ENCODE assay signal across 15 cellular contexts in the genomic region with DNA sequence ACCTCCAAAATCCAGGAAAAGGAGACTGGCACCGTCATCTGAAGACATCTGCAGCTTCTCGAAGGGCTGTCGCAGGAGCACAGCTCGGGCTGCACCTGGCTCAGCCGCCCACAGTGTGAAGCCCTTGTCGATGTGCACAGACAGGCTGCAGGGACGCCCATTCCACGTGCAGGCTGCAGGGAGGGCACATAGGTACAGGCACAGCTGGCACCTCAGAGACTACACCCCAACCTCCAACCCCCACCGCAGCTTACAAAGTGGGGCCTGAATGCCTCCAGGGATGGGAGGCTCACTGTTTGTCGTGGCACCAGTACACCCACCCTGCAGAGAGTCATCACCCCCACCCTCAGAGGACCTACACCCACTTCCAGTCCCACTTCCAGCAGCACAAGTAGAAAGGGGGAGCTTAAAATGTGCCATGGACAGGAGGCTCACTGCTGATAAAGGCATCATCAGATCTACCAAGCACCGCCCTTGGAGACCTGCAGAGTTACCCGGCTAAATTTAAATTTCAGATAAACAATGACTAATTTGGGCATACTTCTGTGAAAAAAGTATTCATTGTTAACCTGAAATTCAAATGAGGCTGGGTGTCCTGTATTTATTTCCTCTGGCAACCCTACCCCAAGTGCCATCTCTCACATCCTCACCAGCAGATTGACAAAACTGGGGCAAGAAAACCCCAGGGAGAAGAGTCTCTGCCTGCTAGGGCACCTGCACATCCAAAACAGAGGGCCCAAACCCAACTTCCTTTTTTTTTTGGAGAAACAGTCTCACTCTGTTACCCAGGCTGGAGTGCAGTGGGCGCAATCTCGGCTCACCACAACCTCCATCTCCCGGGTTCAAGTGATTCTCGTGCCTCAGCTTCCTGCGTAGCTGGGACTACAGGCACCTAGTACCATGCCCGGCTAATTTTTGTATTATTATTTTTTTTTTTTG. TPM values are rescaled to one million over a fixed set of nuclear protein-coding genes. Genes with fewer than 3 reads are reported as not detected.
DNase-seq lines count a peak whose midpoint lies in the region; ATAC-seq and TF ChIP-seq lines count a peak whose summit lies in the region.
"Had no signal": no experiment of that assay in that cellular context is flagged by ENCODE, and none has a peak within 500 bp of the region (broad histone marks: within the 10 kb centered on the region; RNA-seq: fewer than 3 reads in every experiment).

No MANE protein-coding gene starts in this region.

- H2AFZ ChIP-seq in SU-DHL-6 (ENCODE audit: low read depth, low read length, severe bottlenecking), result no peak overlapping the region

- H3K9me3 Mint-ChIP-seq in CD4-positive, CD25-positive, alpha-beta regulatory T cell, result no peaks in the 10 kb centered on the region
- H3K9me3 Mint-ChIP-seq in memory B cell, result no peaks in the 10 kb centered on the region

- H3K27me3 ChIP-seq in CD4-positive, CD25-positive, alpha-beta regulatory T cell (ENCODE audit: control insufficient read depth, insufficient read depth, low read length), result no peaks in the 10 kb centered on the region
- no peaks in the 10 kb centered on the region for H3K27me3 ChIP-seq in SU-DHL-6 (ENCODE audit: low read length)
- no peaks in the 10 kb centered on the region for H3K27me3 ChIP-seq in ovary
- H3K27me3 ChIP-seq: BE2C, foreskin keratinocyte had no signal

- H3K36me3 ChIP-seq in CD4-positive, CD25-positive, alpha-beta regulatory T cell (ENCODE audit: control insufficient read depth, insufficient read depth, low read length), result no peaks in the 10 kb centered on the region
- H3K36me3 ChIP-seq in SU-DHL-6 (ENCODE audit: low read length), result no peaks in the 10 kb centered on the region
- H3K36me3 ChIP-seq in ovary, result no peaks in the 10 kb centered on the region
- H3K36me3 ChIP-seq: BE2C had no signal

- TF ChIP-seq CTCF in SU-DHL-6 (IDR thresholded peaks at IDR 0.05; ENCODE audit: insufficient read depth, low read length, poor library complexity, severe bottlenecking) (no peak), ovary (IDR thresholded peaks at IDR 0.05) (no peak)

- TF ChIP-seq POLR2A in ovary (IDR thresholded peaks at IDR 0.05), result no peak

- H3K4me3 ChIP-seq in CD4-positive, CD25-positive, alpha-beta regulatory T cell (ENCODE audit: low read depth, low read length), result no peak overlapping the region
- H3K4me3 ChIP-seq in SU-DHL-6 (ENCODE audit: insufficient read depth, low read length, poor library complexity, severe bottlenecking), result no peak overlapping the region
- H3K4me3 ChIP-seq in ovary, result no peak overlapping the region

- H3K79me2 ChIP-seq in SU-DHL-6 (ENCODE audit: insufficient read depth, low read length), result no peaks in the 10 kb centered on the region; the same call in 1 of the 2 replicates

- intact Hi-C loops in ovary (cut with DNase I), result no loop called here

- peaks cover 3% of the 10 kb centered on the region for H3K4me1 ChIP-seq in CD4-positive, CD25-positive, alpha-beta regulatory T cell (ENCODE audit: control insufficient read depth, insufficient read depth, low read length, poor library complexity, severe bottlenecking)
- H3K4me1 ChIP-seq in ovary (ENCODE audit: insufficient read depth), result no peaks in the 10 kb centered on the region
- H3K4me1 ChIP-seq: BE2C had no signal

- H3K27me3 Mint-ChIP-seq in CD4-positive, CD25-positive, alpha-beta regulatory T cell, result no peaks in the 10 kb centered on the region
- no peaks in the 10 kb centered on the region for H3K27me3 Mint-ChIP-seq in memory B cell

- TF ChIP-seq EP300 in ovary (IDR thresholded peaks at IDR 0.05), result no peak

- 0 out of 2 replicates have a peak, but pooled peaks cover 4% of the 10 kb centered on the region for H3F3A ChIP-seq in SU-DHL-6 (ENCODE audit: insufficient read depth)

- H3K36me3 Mint-ChIP-seq in CD4-positive, CD25-positive, alpha-beta regulatory T cell, result peaks cover 20% of the 10 kb centered on the region
- peaks cover 10% of the 10 kb centered on the region for H3K36me3 Mint-ChIP-seq in memory B cell

- H3K4me1 Mint-ChIP-seq in CD4-positive, CD25-positive, alpha-beta regulatory T cell, result peaks cover 5 to 19% (median 8%) of the 10 kb centered on the region in 4 donors
- peaks cover 37% of the 10 kb centered on the region for H3K4me1 Mint-ChIP-seq in memory B cell

- peak overlapping the region; percentile 24 for H3K4me2 ChIP-seq in SU-DHL-6 (ENCODE audit: low read depth, low read length, poor library complexity, severe bottlenecking)

- ATAC-seq in CD4-positive, CD25-positive, alpha-beta regulatory T cell (ENCODE audit: low read depth in 2 of 2), result peak; percentile 46 to 50
- ATAC-seq in GM21447 (IDR thresholded peaks at IDR 0.05; ENCODE audit: unreplicated experiment), result peak; percentile 52
- ATAC-seq in memory B cell (ENCODE audit: low read depth), result peak; percentile 86
- ATAC-seq in GM21528 (IDR thresholded peaks at IDR 0.05; ENCODE audit: low FRiP score, unreplicated experiment), result no peak
- ATAC-seq: foreskin keratinocyte, HepG2 had no signal

- H4K20me1 ChIP-seq in SU-DHL-6 (ENCODE audit: low read depth, low read length), result no peaks in the 10 kb centered on the region

- no peaks in the 10 kb centered on the region for H3K9me3 ChIP-seq in CD4-positive, CD25-positive, alpha-beta regulatory T cell (ENCODE audit: control insufficient read depth in 2 of 2, low read length in 2 of 2)
- H3K9me3 ChIP-seq in SU-DHL-6 (ENCODE audit: insufficient read depth, low read length) (no peaks in the 10 kb centered on the region), ovary (no peaks in the 10 kb centered on the region)
- H3K9me3 ChIP-seq: BE2C had no signal

- H3K9ac ChIP-seq in SU-DHL-6 (ENCODE audit: low read length), result peak overlapping the region; percentile 5; the same call in 1 of the 2 replicates

- peak overlapping the region in 1 of 3 donors; percentile 56 for H3K27ac Mint-ChIP-seq in CD4-positive, CD25-positive, alpha-beta regulatory T cell
- peak overlapping the region; percentile 76 for H3K27ac Mint-ChIP-seq in memory B cell

- peak overlapping the region in 1 of 4 donors; percentile 16 for H3K4me3 Mint-ChIP-seq in CD4-positive, CD25-positive, alpha-beta regulatory T cell
- H3K4me3 Mint-ChIP-seq in memory B cell, result peak overlapping the region; percentile 78

- WGBS in ovary, 3 donors, result 72 to 81% (median 78%) methylated on average over 18 of the region's 18 CpGs

- no peaks in the 10 kb centered on the region for H3K9me2 ChIP-seq in SU-DHL-6 (replicated peaks; ENCODE audit: insufficient read depth, low read length)

- peak overlapping the region; percentile 23 for H3K27ac ChIP-seq in CD4-positive, CD25-positive, alpha-beta regulatory T cell (ENCODE audit: insufficient read depth, low read length, poor library complexity, severe bottlenecking)
- H3K27ac ChIP-seq in SU-DHL-6 (ENCODE audit: low read depth, low read length), result peak overlapping the region; percentile 61
- H3K27ac ChIP-seq in ovary, result no peak overlapping the region
- H3K27ac ChIP-seq: foreskin keratinocyte, VCaP had no signal

- peak in 1 of 3 donors; percentile 70 for DNase-seq in CD4-positive, CD25-positive, alpha-beta regulatory T cell
- DNase-seq in memory B cell (ENCODE audit: low spot score in 2 of 2) (peak; percentile 43 to 71), AG08395 (ENCODE audit: low spot score) (no peak), ovary (no peak), T-helper 1 cell (no peak)
- DNase-seq: BE2C; foreskin keratinocyte; NCI-H146; NCI-H526; stimulated activated naive CD4-positive, alpha-beta T cell treated with Interleukin-2 at 50 U/mL for 16 hours had no signal

RNA-seq across cellular contexts. Expression of gene CDK5RAP1, which starts 7.7 kb away (rescaled TPM):
- total RNA-seq in CD4-positive, CD25-positive, alpha-beta regulatory T cell, result 48.0 TPM
- polyA plus RNA-seq in CD4-positive, CD25-positive, alpha-beta regulatory T cell, result 10 to 100 TPM; 31.4 to 37.6 (median 34.6) TPM
- 10 to 100 TPM; 17.3 to 23.5 (median 19.4) TPM for total RNA-seq in ovary
- 10 to 100 TPM; 18.4 to 31.9 TPM for polyA plus RNA-seq in ovary

RNA-seq across cellular contexts. Expression of gene SNTA1, which starts 34.6 kb away (rescaled TPM):
- total RNA-seq in CD4-positive, CD25-positive, alpha-beta regulatory T cell, result 6.2 TPM
- 1 to 10 TPM; 3.8 to 8.0 (median 4.9) TPM for polyA plus RNA-seq in CD4-positive, CD25-positive, alpha-beta regulatory T cell
- 10 to 100 TPM; 18.4 to 31.5 (median 24.2) TPM for total RNA-seq in ovary
- polyA plus RNA-seq in ovary, result 10 to 100 TPM in 1 of 2 donors, 1 to 10 TPM in 1; 6.3 to 20.2 TPM

Comparison
In these comparisons a context has a peak if more than half of its experiments do, and no peak if none do; other contexts are left out.
1. DNase-seq: peak in memory B cell (2 of 2); none in AG08395 (single experiment), ovary (0 of 5) and T-helper 1 cell (0 of 5).
2. H3K27ac ChIP-seq: peak in CD4-positive, CD25-positive, alpha-beta regulatory T cell (single experiment) and SU-DHL-6 (single experiment); none in ovary (0 of 2).